In genomic region chr14:94077823-94078222, GRCh38 we compare ENCODE assay signal across 14 cellular contexts. TPM values are rescaled to one million over a fixed set of nuclear protein-coding genes. Genes with fewer than 3 reads are reported as not detected.
DNase-seq lines count a peak whose midpoint lies in the region; ATAC-seq, FAIRE-seq and TF ChIP-seq lines count a peak whose summit lies in the region.
"Had no signal": no experiment of that assay in that cellular context is flagged by ENCODE, and none has a peak within 500 bp of the region (broad histone marks: within the 10 kb centered on the region; RNA-seq: fewer than 3 reads in every experiment).

No MANE protein-coding gene starts in this region.

- peaks cover 92% of the 10 kb centered on the region for H3K79me2 ChIP-seq in MM.1S (ENCODE audit: low read length)

- peak overlapping the region; percentile 97 for H3K27ac Mint-ChIP-seq in CD4-positive, alpha-beta T cell
- H3K27ac Mint-ChIP-seq in neural crest cell (ENCODE audit: unreplicated experiment) = no peak overlapping the region

- peak overlapping the region; percentile 99 for H3K4me3 Mint-ChIP-seq in CD4-positive, alpha-beta T cell
- peak overlapping the region; percentile 98 for H3K4me3 Mint-ChIP-seq in neural crest cell

- no peaks in the 10 kb centered on the region for H3K27me3 Mint-ChIP-seq in CD4-positive, alpha-beta T cell
- H3K27me3 Mint-ChIP-seq in neural crest cell (ENCODE audit: low read depth) = no peaks in the 10 kb centered on the region

- H3K9me3 Mint-ChIP-seq in CD4-positive, alpha-beta T cell = peaks cover 8% of the 10 kb centered on the region
- peaks cover 13% of the 10 kb centered on the region for H3K9me3 Mint-ChIP-seq in neural crest cell

- H3K27ac ChIP-seq in CD4-positive, alpha-beta T cell (ENCODE audit: low read depth, low read length) = no peak overlapping the region
- no peak overlapping the region for H3K27ac ChIP-seq in MM.1S (ENCODE audit: low read length)
- no peak overlapping the region for H3K27ac ChIP-seq in duodenal mucosa (ENCODE audit: low read depth, low read length)

- no peak for ATAC-seq in CD4-positive, alpha-beta T cell (ENCODE audit: poor library complexity)
- ATAC-seq in HG03571 (IDR thresholded peaks at IDR 0.05; ENCODE audit: unreplicated experiment) = no peak

- no peaks in the 10 kb centered on the region for H3K9me2 ChIP-seq in MM.1S (replicated peaks; ENCODE audit: insufficient read depth, low read length)

- H3K9me3 ChIP-seq in CD4-positive, alpha-beta T cell (ENCODE audit: control insufficient read depth, low read length) = peaks cover 6% of the 10 kb centered on the region
- H3K9me3 ChIP-seq in MM.1S (replicated peaks; ENCODE audit: insufficient read depth, low read length) (no peaks in the 10 kb centered on the region), duodenal mucosa (ENCODE audit: control insufficient read depth in 1 of 2, low read length in 2 of 2) (peaks cover 5 to 14% of the 10 kb centered on the region in 2 donors)

- H3K9ac ChIP-seq in MM.1S (ENCODE audit: low read length) (no peak overlapping the region), duodenal mucosa (ENCODE audit: low read depth in 1 of 2, low read length in 2 of 2) (no peak overlapping the region)

- H3K36me3 Mint-ChIP-seq in CD4-positive, alpha-beta T cell (ENCODE audit: low read depth) = peaks cover 84% of the 10 kb centered on the region
- peaks cover 44% of the 10 kb centered on the region for H3K36me3 Mint-ChIP-seq in neural crest cell (ENCODE audit: low read depth)

- peaks cover 5% of the 10 kb centered on the region; the same call in 1 of the 2 replicates for H3F3A ChIP-seq in MM.1S (ENCODE audit: insufficient read depth, low read length)

- CTCF ChIA-PET in CD4-positive, alpha-beta T cell (lab: Charles Lee) = no interaction called here

- H3K36me3 ChIP-seq in MM.1S (replicated peaks; ENCODE audit: insufficient read depth, low read length) = no peaks in the 10 kb centered on the region; the same call in 1 of the 2 replicates
- peaks cover 0 to 16% of the 10 kb centered on the region in 2 donors for H3K36me3 ChIP-seq in duodenal mucosa (ENCODE audit: control insufficient read depth in 1 of 2, insufficient read depth in 2 of 2, low read length in 2 of 2)

- TF ChIP-seq POLR2A in GM12892 (IDR thresholded peaks at IDR 0.05; ENCODE audit: low read depth, low read length) = no peak

- H3K4me3 ChIP-seq in MM.1S (ENCODE audit: low read length) = no peak overlapping the region
- H3K4me3 ChIP-seq in duodenal mucosa (ENCODE audit: low read depth in 1 of 2, low read length in 2 of 2) = peak overlapping the region; percentile 69 to 90

- no peak overlapping the region for H2AFZ ChIP-seq in MM.1S (ENCODE audit: low read length)

- TF ChIP-seq CTCF in CD4-positive, alpha-beta T cell (IDR thresholded peaks at IDR 0.05) = no peak
- TF ChIP-seq CTCF in MM.1S (IDR thresholded peaks at IDR 0.05; ENCODE audit: low read length) (no peak), neural crest cell (conservative IDR thresholded peaks at IDR 0.05) (no peak)

- peak overlapping the region; percentile 43; the same call in 1 of the 2 replicates for H3K4me2 ChIP-seq in MM.1S (ENCODE audit: low read depth, low read length)

- no peaks in the 10 kb centered on the region for H3K27me3 ChIP-seq in CD4-positive, alpha-beta T cell (ENCODE audit: control insufficient read depth, insufficient read depth, low read length)
- H3K27me3 ChIP-seq in MM.1S (replicated peaks; ENCODE audit: insufficient read depth, low read length) (no peaks in the 10 kb centered on the region), duodenal mucosa (ENCODE audit: control insufficient read depth in 1 of 2, insufficient read depth in 2 of 2, low read length in 2 of 2) (no peaks in the 10 kb centered on the region)

- H3K4me1 ChIP-seq in MM.1S (ENCODE audit: low read length) = peaks cover 13% of the 10 kb centered on the region; the same call in 1 of the 2 replicates
- H3K4me1 ChIP-seq in duodenal mucosa (ENCODE audit: control insufficient read depth in 1 of 2, insufficient read depth in 2 of 2, low read length in 2 of 2) = peaks cover 33 to 35% of the 10 kb centered on the region in 2 donors

- POLR2A ChIA-PET in CD4-positive, alpha-beta T cell (lab: Charles Lee) = no interaction called here

- H3K4me1 Mint-ChIP-seq in CD4-positive, alpha-beta T cell (ENCODE audit: low read depth) = peaks cover 81% of the 10 kb centered on the region
- peaks cover 46% of the 10 kb centered on the region for H3K4me1 Mint-ChIP-seq in neural crest cell

- intact Hi-C loops in CD4-positive, alpha-beta T cell (cut with DNase I, micrococcal nuclease) = no loop called here

- no peak for DNase-seq in CD4-positive, alpha-beta T cell
- DNase-seq in MM.1S = no peak
- DNase-seq in neural crest cell (ENCODE audit: low read depth, low spot score) = no peak
- DNase-seq in GM12892 (ENCODE audit: insufficient read length) = no peak
- DNase-seq in stimulated activated naive CD4-positive, alpha-beta T cell (lab: John Stamatoyannopoulos, UW) = no peak
- DNase-seq in HK-2 (ENCODE audit: unreplicated experiment) = no peak
- DNase-seq: DMS153, Karpas-422, NCI-H345, retina had no signal

- FAIRE-seq in GM12892 (lab: Jason Lieb, UNC) = no peak
- FAIRE-seq: GM18507 had no signal

- no peaks in the 10 kb centered on the region; the same call in 1 of the 2 replicates for H4K20me1 ChIP-seq in MM.1S (ENCODE audit: insufficient read depth, low read length)

RNA-seq across cellular contexts. Expression of gene DDX24, which starts 3.2 kb away (rescaled TPM):
- total RNA-seq in CD4-positive, alpha-beta T cell = 100 to 1,000 TPM; 678 to 711 TPM
- 168 and 177 TPM in 2 replicates for total RNA-seq in neural crest cell
- 147 TPM for polyA plus RNA-seq in GM12892 (2012; ENCODE audit: missing spikeins)

RNA-seq across cellular contexts. Expression of gene IFI27L1, which starts 3.3 kb away (rescaled TPM):
- total RNA-seq in CD4-positive, alpha-beta T cell = 10 to 100 TPM; 14.1 to 14.3 TPM
- 36.3 and 39.7 TPM in 2 replicates for total RNA-seq in neural crest cell
- 25.2 TPM for polyA plus RNA-seq in GM12892 (2012; ENCODE audit: missing spikeins)

RNA-seq across cellular contexts. Expression of gene IFI27, which starts 32.7 kb away (rescaled TPM):
- total RNA-seq in CD4-positive, alpha-beta T cell = 1 to 10 TPM; 1.7 to 2.2 TPM
- total RNA-seq in neural crest cell = 8.1 and 9.5 TPM in 2 replicates
- polyA plus RNA-seq in GM12892 (2012; ENCODE audit: missing spikeins) = 3.1 TPM
- total RNA-seq: SK-MEL-5 had no signal

RNA-seq across cellular contexts. Expression of gene IFI27L2, which starts 51.6 kb away (rescaled TPM):
- 10 to 100 TPM; 21.5 to 22.2 TPM for total RNA-seq in CD4-positive, alpha-beta T cell
- total RNA-seq in neural crest cell = 25.3 and 30.4 TPM in 2 replicates
- 150 TPM for polyA plus RNA-seq in GM12892 (2012; ENCODE audit: missing spikeins)

RNA-seq across cellular contexts. Expression of gene OTUB2, which starts 51.7 kb away (rescaled TPM):
- total RNA-seq in CD4-positive, alpha-beta T cell = not detected
- total RNA-seq in neural crest cell = 4.4 and 4.8 TPM in 2 replicates
- 0.57 TPM for polyA plus RNA-seq in GM12892 (2012; ENCODE audit: missing spikeins)
